ENCODE assay signal across 19 cellular contexts in genomic region chr1:50454911-50455310, GRCh38. TPM values are rescaled to one million over a fixed set of nuclear protein-coding genes. Genes with fewer than 3 reads are reported as not detected.
DNase-seq lines count a peak whose midpoint lies in the region; ATAC-seq, FAIRE-seq and TF ChIP-seq lines count a peak whose summit lies in the region.
"Had no signal": no experiment of that assay in that cellular context is flagged by ENCODE, and none has a peak within 500 bp of the region (broad histone marks: within the 10 kb centered on the region; RNA-seq: fewer than 3 reads in every experiment).

No MANE protein-coding gene starts in this region.

- CTCF ChIA-PET in GM12878 (lab: Yijun Ruan, JAX): interaction anchor here (0.7 kb wide), 1 partner anchor 248 kb away, joined by 3 read pairs; no protein-coding TSS in a partner anchor

- no peak for TF ChIP-seq POLR2A in GM12878 (IDR thresholded peaks at IDR 0.05; ENCODE audit: low read depth, low read length)

- peak overlapping the region; percentile 11 for H3K27ac Mint-ChIP-seq in activated T-cell treated with anti-CD3 and anti-CD28 coated beads, Interleukin-2, amount 50 U/mL, for 72 hours
- H3K27ac Mint-ChIP-seq: CD4-positive, alpha-beta T cell; IgD-negative memory B cell had no signal

- peaks cover 20% of the 10 kb centered on the region for H3K4me1 Mint-ChIP-seq in activated T-cell treated with anti-CD3 and anti-CD28 coated beads, Interleukin-2, amount 50 U/mL, for 72 hours (ENCODE audit: low read depth)
- H3K4me1 Mint-ChIP-seq: IgD-negative memory B cell had no signal

- no peak overlapping the region for H3K27ac ChIP-seq in GM12878 (ENCODE audit: control insufficient read depth, insufficient read depth)
- H3K27ac ChIP-seq: C4-2B, GM23248 had no signal

- in situ Hi-C loops in GM12878 (cut with MboI): no loop called here

- POLR2A ChIA-PET in GM12878 (lab: Charles Lee): no interaction called here

- no peak for TF ChIP-seq CTCF in GM12878 (IDR thresholded peaks at IDR 0.05 in 2 of 3, conservative IDR thresholded peaks at IDR 0.05 in 1 of 3; ENCODE audit: control insufficient read depth in 2 of 3, extremely low read depth in 1 of 3, insufficient read depth in 1 of 3, low read depth in 3 of 3, low read length in 3 of 3)

- FAIRE-seq in GM12878 (lab: Jason Lieb, UNC): no peak
- FAIRE-seq: A204.1, HepG2 had no signal

- no TSS peak for BruUV-seq in GM12878 (replicated peaks; lab: Mats Ljungman, UMichigan)

- H3K36me3 ChIP-seq in GM12878 (ENCODE audit: control insufficient read depth in 2 of 2, insufficient read depth in 2 of 2, low read length in 1 of 2): no peaks in the 10 kb centered on the region
- H3K36me3 ChIP-seq: HAP-1 had no signal

- intact Hi-C loops in GM12878 (cut with micrococcal nuclease; ENCODE audit: unreplicated experiment): no loop called here

- H3K4me1 ChIP-seq in GM12878 (ENCODE audit: control insufficient read depth, insufficient read depth, low read length): no peaks in the 10 kb centered on the region
- H3K4me1 ChIP-seq: HAP-1 had no signal

- H3K4me3 ChIP-seq in GM12878: no peak overlapping the region
- H3K4me3 ChIP-seq: GM23248, HAP-1 had no signal

- no peaks in the 10 kb centered on the region for H3K27me3 Mint-ChIP-seq in activated T-cell treated with anti-CD3 and anti-CD28 coated beads, Interleukin-2, amount 50 U/mL, for 72 hours (ENCODE audit: low read depth)
- H3K27me3 Mint-ChIP-seq: CD4-positive, alpha-beta T cell; IgD-negative memory B cell had no signal

- H3K9me3 ChIP-seq in GM12878 (replicated peaks; ENCODE audit: control insufficient read depth, insufficient read depth, low read length): no peaks in the 10 kb centered on the region
- H3K9me3 ChIP-seq: HAP-1 had no signal

- no peak for TF ChIP-seq EP300 in GM12878 (IDR thresholded peaks at IDR 0.05; ENCODE audit: borderline replicate concordance in 1 of 2, control insufficient read depth in 1 of 2, low read depth in 2 of 2, low read length in 2 of 2)

- H3K9ac ChIP-seq in GM12878 (ENCODE audit: control insufficient read depth, insufficient read depth, low read length): no peak overlapping the region
- H3K9ac ChIP-seq: GM23248 had no signal

- H3K9me3 Mint-ChIP-seq in activated T-cell treated with anti-CD3 and anti-CD28 coated beads, Interleukin-2, amount 50 U/mL, for 72 hours: no peaks in the 10 kb centered on the region
- H3K9me3 Mint-ChIP-seq: CD4-positive, alpha-beta T cell; IgD-negative memory B cell had no signal

- WGBS in GM12878 (ENCODE audit: insufficient coverage, insufficient replicate concordance, low lambda C conversion rate, missing lambda C conversion rate): 100% methylated on average over 1 of the region's 1 CpG

- no peak overlapping the region for H3K4me2 ChIP-seq in GM12878 (ENCODE audit: control insufficient read depth, insufficient read depth)

- RAD21 ChIA-PET in GM12878 (lab: Charles Lee; ENCODE audit: unreplicated experiment): no interaction called here

- H3K36me3 Mint-ChIP-seq in activated T-cell treated with anti-CD3 and anti-CD28 coated beads, Interleukin-2, amount 50 U/mL, for 72 hours (ENCODE audit: insufficient read depth in 2 of 2): no peaks in the 10 kb centered on the region

- SMC1A ChIA-PET in GM12878 (lab: Charles Lee; ENCODE audit: uncharacterized antibody, unreplicated experiment): interaction anchor here (1.1 to 1.4 kb wide), 2 partner anchors 12 to 149 kb away, joined by 3 to 4 read pairs; no protein-coding TSS in a partner anchor

- no peak for ATAC-seq in activated T-cell treated with anti-CD3 and anti-CD28 coated beads, Interleukin-2, amount 50 U/mL, for 72 hours (replicated peaks in 1 of 2)
- peak; percentile 41 for ATAC-seq in GM18868 (IDR thresholded peaks at IDR 0.05; ENCODE audit: unreplicated experiment)
- peak; percentile 21; the same call in 1 of the 3 replicates for ATAC-seq in GM12878
- ATAC-seq in GM19463 (IDR thresholded peaks at IDR 0.05; ENCODE audit: unreplicated experiment): no peak
- ATAC-seq in esophagus mucosa: no peak
- ATAC-seq: HepG2 had no signal

- no peaks in the 10 kb centered on the region for H3K27me3 ChIP-seq in GM12878 (replicated peaks in 1 of 2; ENCODE audit: control insufficient read depth in 2 of 2, insufficient read depth in 2 of 2, low read length in 1 of 2)

- no peak overlapping the region for H3K4me3 Mint-ChIP-seq in activated T-cell treated with anti-CD3 and anti-CD28 coated beads, Interleukin-2, amount 50 U/mL, for 72 hours
- H3K4me3 Mint-ChIP-seq: CD4-positive, alpha-beta T cell; IgD-negative memory B cell had no signal

- no peaks in the 10 kb centered on the region for H3K79me2 ChIP-seq in GM12878 (ENCODE audit: control insufficient read depth, insufficient read depth, low read length)

- H4K20me1 ChIP-seq in GM12878 (ENCODE audit: control insufficient read depth, insufficient read depth): no peaks in the 10 kb centered on the region

- TF ChIP-seq RAD21 in GM12878 (IDR thresholded peaks at IDR 0.05; ENCODE audit: insufficient read depth, low read depth, low read length): no peak

- DNase-seq in activated T-cell treated with anti-CD3 and anti-CD28 coated beads, Interleukin-2, amount 50 U/mL, for 72 hours: no peak
- DNase-seq in activated T-cell treated with anti-CD3 and anti-CD28 coated beads, Interleukin-2, amount 50 U/mL, for 1 hour: no peak
- DNase-seq in GM12878 (ENCODE audit: low read depth, low spot score) (no peak), NCI-H2171 (lab: John Stamatoyannopoulos, UW) (no peak)
- DNase-seq: ACHN; CD4-positive, alpha-beta T cell; DMS153; DMS79; GDM1; GM23248 had no signal

- no peak overlapping the region for H2AFZ ChIP-seq in GM12878 (ENCODE audit: control insufficient read depth, low read depth, low read length)
- H2AFZ ChIP-seq: GM23248 had no signal

TF ChIP-seq in GM12878, 131 proteins besides CTCF, POLR2A, EP300 and RAD21:
- TF ChIP-seq, protein P1, sequence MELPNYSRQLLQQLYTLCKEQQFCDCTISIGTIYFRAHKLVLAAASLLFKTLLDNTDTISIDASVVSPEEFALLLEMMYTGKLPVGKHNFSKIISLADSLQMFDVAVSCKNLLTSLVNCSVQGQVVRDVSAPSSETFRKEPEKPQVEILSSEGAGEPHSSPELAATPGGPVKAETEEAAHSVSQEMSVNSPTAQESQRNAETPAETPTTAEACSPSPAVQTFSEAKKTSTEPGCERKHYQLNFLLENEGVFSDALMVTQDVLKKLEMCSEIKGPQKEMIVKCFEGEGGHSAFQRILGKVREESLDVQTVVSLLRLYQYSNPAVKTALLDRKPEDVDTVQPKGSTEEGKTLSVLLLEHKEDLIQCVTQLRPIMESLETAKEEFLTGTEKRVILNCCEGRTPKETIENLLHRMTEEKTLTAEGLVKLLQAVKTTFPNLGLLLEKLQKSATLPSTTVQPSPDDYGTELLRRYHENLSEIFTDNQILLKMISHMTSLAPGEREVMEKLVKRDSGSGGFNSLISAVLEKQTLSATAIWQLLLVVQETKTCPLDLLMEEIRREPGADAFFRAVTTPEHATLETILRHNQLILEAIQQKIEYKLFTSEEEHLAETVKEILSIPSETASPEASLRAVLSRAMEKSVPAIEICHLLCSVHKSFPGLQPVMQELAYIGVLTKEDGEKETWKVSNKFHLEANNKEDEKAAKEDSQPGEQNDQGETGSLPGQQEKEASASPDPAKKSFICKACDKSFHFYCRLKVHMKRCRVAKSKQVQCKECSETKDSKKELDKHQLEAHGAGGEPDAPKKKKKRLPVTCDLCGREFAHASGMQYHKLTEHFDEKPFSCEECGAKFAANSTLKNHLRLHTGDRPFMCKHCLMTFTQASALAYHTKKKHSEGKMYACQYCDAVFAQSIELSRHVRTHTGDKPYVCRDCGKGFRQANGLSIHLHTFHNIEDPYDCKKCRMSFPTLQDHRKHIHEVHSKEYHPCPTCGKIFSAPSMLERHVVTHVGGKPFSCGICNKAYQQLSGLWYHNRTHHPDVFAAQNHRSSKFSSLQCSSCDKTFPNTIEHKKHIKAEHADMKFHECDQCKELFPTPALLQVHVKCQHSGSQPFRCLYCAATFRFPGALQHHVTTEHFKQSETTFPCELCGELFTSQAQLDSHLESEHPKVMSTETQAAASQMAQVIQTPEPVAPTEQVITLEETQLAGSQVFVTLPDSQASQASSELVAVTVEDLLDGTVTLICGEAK (IDR thresholded peaks at IDR 0.05; ENCODE audit: borderline replicate concordance): no peak
TF ChIP-seq in GM12878: peak in this region for 0.

RNA-seq across cellular contexts. Expression of gene DMRTA2, which starts 31.7 kb away (rescaled TPM):
- total RNA-seq in activated T-cell treated with anti-CD3 and anti-CD28 coated beads, Interleukin-2, amount 50 U/mL, for 72 hours: not detected
- not detected in 2 replicates for total RNA-seq in GM12878 (2013; cell fraction: nucleolus; rRNA removed)
- total RNA-seq in GM12878 (2014; rRNA removed) (not detected in 2 replicates), GM12878 (2014; rRNA removed; fragmentation: Illumina TruSeq; extraction: Trizol) (not detected in 2 replicates), GM12878 (2021) (not detected in 2 replicates), esophagus mucosa (1.7 TPM)
- polyA plus RNA-seq in GM12878 (2011; ENCODE audit: low read depth): not detected
- polyA plus RNA-seq in GM12878 (2011; rRNA removed) (not detected in 2 replicates), GM12878 (2014; fragmentation: Illumina TruSeq; extraction: Trizol) (not detected in 2 replicates), GM12878 (2014; fragmentation: Nextera tagmentation; extraction: Ambion mirVana) (not detected), GM12878 (2014; rRNA removed) (not detected in 2 replicates), GM12878 (2016; fragmentation: Nextera tagmentation; extraction: Ambion mirVana) (not detected)
- not detected in 2 replicates for polyA plus RNA-seq in GM12878 (2011; cell fraction: cytosol; rRNA removed)
- polyA plus RNA-seq in GM12878 (2011; cell fraction: nucleus; rRNA removed): not detected in 2 replicates
- not detected in 2 replicates for polyA plus RNA-seq in GM12878 (2012)
- not detected in 2 replicates for polyA minus RNA-seq in GM12878 (2011; rRNA and poly(A)+ RNA removed)
- polyA minus RNA-seq in GM12878 (2011; cell fraction: cytosol; rRNA and poly(A)+ RNA removed): not detected in 2 replicates
- polyA minus RNA-seq in GM12878 (2011; cell fraction: nucleus; rRNA and poly(A)+ RNA removed): not detected in 2 replicates
- total RNA-seq: CD4-positive, alpha-beta T cell; GM23248; HepG2 had no signal
- polyA plus RNA-seq: BJ, GM23248, HepG2, IgD-negative memory B cell had no signal

Comparison
In these comparisons a context has a peak if more than half of its experiments do, and no peak if none do; other contexts are left out.
1. ATAC-seq: peak in GM18868 (single experiment) and GM12878 (single experiment); none in activated T-cell treated with anti-CD3 and anti-CD28 coated beads, Interleukin-2, amount 50 U/mL, for 72 hours (0 of 2), GM19463 (single experiment) and esophagus mucosa (single experiment).